7 cellular contexts compared by ENCODE assay signal in genomic region chr17:42143138-42143537, GRCh38. TPM values are rescaled to one million over a fixed set of nuclear protein-coding genes. Genes with fewer than 3 reads are reported as not detected.
"Had no signal": no experiment of that assay in that cellular context is flagged by ENCODE, and none has a peak within 500 bp of the region (broad histone marks: within the 10 kb centered on the region; RNA-seq: fewer than 3 reads in every experiment).

No MANE protein-coding gene starts in this region.

RNA-seq across cellular contexts. Expression of gene HSPB9, which starts 20.5 kb away (rescaled TPM):
- total RNA-seq: activated B cell treated with CpG ODN at 0.5 μM for 24 hours; esophagus squamous epithelium; posterior vena cava; T-helper 2 cell treated with Interferon-gamma antibody and Interleukin-4, amounts not matched to agents 100 ng/mL and 5 ng/mL, for 36 hours had no signal

RNA-seq across cellular contexts. Expression of gene KCNH4, which starts 37.8 kb away (rescaled TPM):
- total RNA-seq: thyroid gland, vagina had no signal
- polyA plus RNA-seq: immature natural killer cell had no signal
